ENCODE assay signal across 8 cellular contexts in genomic region chr6:82178084-82178758, GRCh38.
A peak's percentile ranks its signal among the peaks of the same experiment; 100 is the strongest.
DNase-seq lines count a peak whose midpoint lies in the region; FAIRE-seq and TF ChIP-seq lines count a peak whose summit lies in the region.

No MANE protein-coding gene starts in this region.

- H3K9me3 ChIP-seq in astrocyte (ENCODE audit: insufficient read depth, low read depth, low read length) (no peaks in the 10 kb centered on the region), MG63 (no peaks in the 10 kb centered on the region)

- H3K27me3 ChIP-seq in astrocyte (ENCODE audit: insufficient read depth, low read length) (no peaks in the 10 kb centered on the region), kidney epithelial cell (ENCODE audit: control insufficient read depth, insufficient read depth, low read length) (no peaks in the 10 kb centered on the region), MG63 (no peaks in the 10 kb centered on the region)

- FAIRE-seq in astrocyte (lab: Jason Lieb, UNC): no peak
- no peak for FAIRE-seq in urothelium cell line (lab: Jason Lieb, UNC)

- no peaks in the 10 kb centered on the region for H3K4me1 ChIP-seq in astrocyte (ENCODE audit: insufficient read depth, low read length)

- H3K4me3 ChIP-seq in astrocyte (ENCODE audit: insufficient read depth, low read depth, low read length): no peak overlapping the region
- H3K4me3 ChIP-seq in kidney epithelial cell (ENCODE audit: low read depth, low read length): no peak overlapping the region
- no peak overlapping the region for H3K4me3 ChIP-seq in MG63

- no peak overlapping the region for H3K9ac ChIP-seq in astrocyte (ENCODE audit: low read length)

- H3K79me2 ChIP-seq in astrocyte (ENCODE audit: insufficient read depth, low read length): no peaks in the 10 kb centered on the region

- H3K27ac ChIP-seq in astrocyte (ENCODE audit: low read depth, low read length): no peak overlapping the region

- H4K20me1 ChIP-seq in astrocyte (ENCODE audit: insufficient read depth, low read length): no peaks in the 10 kb centered on the region

- H3K36me3 Mint-ChIP-seq in astrocyte (ENCODE audit: low read depth, unreplicated experiment): peaks cover 10% of the 10 kb centered on the region

- DNase-seq in AML-193 (lab: John Stamatoyannopoulos, UW) (peak; percentile 28 to 36), Kasumi-1 (lab: John Stamatoyannopoulos, UW) (peak; percentile 22 to 46), astrocyte (ENCODE audit: low read depth) (peak; percentile 18), kidney epithelial cell (ENCODE audit: low read depth) (no peak), anterior cingulate cortex (lab: John Stamatoyannopoulos, UW) (no peak), MG63 (no peak), urothelium cell line (ENCODE audit: low spot score) (no peak), AG08396 (ENCODE audit: low spot score) (no peak)

- TF ChIP-seq CTCF in astrocyte (IDR thresholded peaks at IDR 0.05; ENCODE audit: insufficient read depth, low read depth, low read length) (peak; percentile 49), kidney epithelial cell (IDR thresholded peaks at IDR 0.05; ENCODE audit: insufficient read depth, low read length, poor library complexity, severe bottlenecking) (peak; percentile 25)

- H3K9me3 Mint-ChIP-seq in astrocyte (ENCODE audit: unreplicated experiment): peaks cover 2% of the 10 kb centered on the region

- no peak overlapping the region for H2AFZ ChIP-seq in astrocyte (ENCODE audit: low read depth, low read length)

- no peak overlapping the region for H3K4me3 Mint-ChIP-seq in astrocyte (ENCODE audit: unreplicated experiment)

- peaks cover 6% of the 10 kb centered on the region for H3K4me1 Mint-ChIP-seq in astrocyte (ENCODE audit: low read depth, unreplicated experiment)

- H3K36me3 ChIP-seq in astrocyte (ENCODE audit: insufficient read depth, low read length) (peaks cover 14% of the 10 kb centered on the region), kidney epithelial cell (ENCODE audit: control insufficient read depth, insufficient read depth, low read length) (no peaks in the 10 kb centered on the region), MG63 (peaks cover 69% of the 10 kb centered on the region)

- no peak overlapping the region for H3K27ac Mint-ChIP-seq in astrocyte (ENCODE audit: unreplicated experiment)

- H3K27me3 Mint-ChIP-seq in astrocyte (ENCODE audit: low read depth, unreplicated experiment): no peaks in the 10 kb centered on the region

- H3K4me2 ChIP-seq in astrocyte (ENCODE audit: low read length): no peak overlapping the region

Comparison
In these comparisons a context has a peak if more than half of its experiments do, and no peak if none do; other contexts are left out.
1. DNase-seq: peak in AML-193 (2 of 2), Kasumi-1 (2 of 2) and astrocyte (single experiment); none in kidney epithelial cell (single experiment), anterior cingulate cortex (0 of 58), MG63 (single experiment), urothelium cell line (single experiment) and AG08396 (single experiment).